15 cellular contexts compared by ENCODE assay signal in genomic region chr2:109722026-109722425, GRCh38.
DNase-seq lines count a peak whose midpoint lies in the region; ATAC-seq, FAIRE-seq and TF ChIP-seq lines count a peak whose summit lies in the region.
"Had no signal": no experiment of that assay in that cellular context is flagged by ENCODE, and none has a peak within 500 bp of the region (broad histone marks: within the 10 kb centered on the region; RNA-seq: fewer than 3 reads in every experiment).

No MANE protein-coding gene starts in this region.

- H3K27me3 ChIP-seq in bronchial epithelial cell (ENCODE audit: control insufficient read depth, insufficient read depth, low read length): no peaks in the 10 kb centered on the region
- H3K27me3 ChIP-seq in H7 (ENCODE audit: control insufficient read depth, insufficient read depth, low read length): no peaks in the 10 kb centered on the region
- H3K27me3 ChIP-seq: BLaER1 treated with 17β-estradiol and CSF1 and Interleukin-3, amounts not matched to agents 10 nM and 100 nM had no signal

- no peak for ATAC-seq in stimulated activated memory B cell treated with anti-CD40 and anti-IgM and Interleukin-4, amounts not matched to agents 10 μg/mL and 1 μg/mL and 100 μg/mL, for 72 hours
- ATAC-seq: naive thymus-derived CD4-positive, alpha-beta T cell; stimulated activated naive CD8-positive, alpha-beta T cell treated with anti-CD3 and anti-CD28 coated beads, Interleukin-15, Interleukin-2, amounts not matched to agents 100 U/mL and 50 U/mL, for 24 hours; T-cell had no signal

- intact Hi-C loops in kidney (cut with DNase I): no loop called here

- H3K27me3 Mint-ChIP-seq in stimulated activated memory B cell treated with anti-CD40 and anti-IgM and Interleukin-4, amounts not matched to agents 10 μg/mL and 1 μg/mL and 100 μg/mL, for 72 hours: peaks cover 13% of the 10 kb centered on the region

- no peaks in the 10 kb centered on the region for H3K36me3 Mint-ChIP-seq in stimulated activated memory B cell treated with anti-CD40 and anti-IgM and Interleukin-4, amounts not matched to agents 10 μg/mL and 1 μg/mL and 100 μg/mL, for 72 hours
- H3K36me3 Mint-ChIP-seq: T-cell had no signal

- H3K9me3 ChIP-seq in kidney (ENCODE audit: control insufficient read depth in 1 of 2, low read length in 2 of 2): no peaks in the 10 kb centered on the region

- H3K4me1 ChIP-seq in kidney (ENCODE audit: control insufficient read depth in 1 of 2, insufficient read depth in 1 of 2, low read depth in 1 of 2, low read length in 2 of 2): peaks cover 2 to 8% of the 10 kb centered on the region in 2 donors
- H3K4me1 ChIP-seq: BLaER1 treated with 17β-estradiol and CSF1 and Interleukin-3, amounts not matched to agents 10 nM and 100 nM had no signal

- peak; percentile 90 for FAIRE-seq in bronchial epithelial cell (lab: Jason Lieb, UNC)
- no peak for FAIRE-seq in kidney (lab: Jason Lieb, UNC)
- FAIRE-seq: frontal cortex had no signal

- TF ChIP-seq CTCF in bronchial epithelial cell (IDR thresholded peaks at IDR 0.05; ENCODE audit: insufficient read depth, low read length, severe bottlenecking) (no peak), kidney (IDR thresholded peaks at IDR 0.05; ENCODE audit: borderline replicate concordance, extremely low read depth, insufficient read depth) (no peak)

- H3K4me3 ChIP-seq in bronchial epithelial cell (ENCODE audit: low read depth, low read length) (no peak overlapping the region), kidney (ENCODE audit: low read length in 2 of 2) (no peak overlapping the region), H7 (ENCODE audit: insufficient read depth, low read depth, low read length) (no peak overlapping the region)
- H3K4me3 ChIP-seq: BLaER1 treated with 17β-estradiol and CSF1 and Interleukin-3, amounts not matched to agents 10 nM and 100 nM had no signal

- no peaks in the 10 kb centered on the region for H3K4me1 Mint-ChIP-seq in stimulated activated memory B cell treated with anti-CD40 and anti-IgM and Interleukin-4, amounts not matched to agents 10 μg/mL and 1 μg/mL and 100 μg/mL, for 72 hours
- H3K4me1 Mint-ChIP-seq: T-cell had no signal

- H3K9ac ChIP-seq in kidney (ENCODE audit: low read length in 2 of 2): no peak overlapping the region
- H3K9ac ChIP-seq: BLaER1 treated with 17β-estradiol and CSF1 and Interleukin-3, amounts not matched to agents 10 nM and 100 nM had no signal

- H3K27ac Mint-ChIP-seq in stimulated activated memory B cell treated with anti-CD40 and anti-IgM and Interleukin-4, amounts not matched to agents 10 μg/mL and 1 μg/mL and 100 μg/mL, for 72 hours: no peak overlapping the region
- H3K27ac Mint-ChIP-seq: naive thymus-derived CD4-positive, alpha-beta T cell; T-cell had no signal

- H3K9me3 Mint-ChIP-seq in stimulated activated memory B cell treated with anti-CD40 and anti-IgM and Interleukin-4, amounts not matched to agents 10 μg/mL and 1 μg/mL and 100 μg/mL, for 72 hours: peaks cover 7% of the 10 kb centered on the region

- no peak overlapping the region for H3K4me3 Mint-ChIP-seq in stimulated activated memory B cell treated with anti-CD40 and anti-IgM and Interleukin-4, amounts not matched to agents 10 μg/mL and 1 μg/mL and 100 μg/mL, for 72 hours
- H3K4me3 Mint-ChIP-seq: naive thymus-derived CD4-positive, alpha-beta T cell; T-cell had no signal

- peak; percentile 68 for DNase-seq in NCI-H2029 treated with DMSO at 0.1 percent for 48 hours (lab: John Stamatoyannopoulos, UW)
- peak; percentile 68 for DNase-seq in bronchial epithelial cell (ENCODE audit: low read depth)
- peak; percentile 84 for DNase-seq in kidney
- peak; percentile 30 for DNase-seq in renal cortical epithelial cell (ENCODE audit: low read depth)
- no peak for DNase-seq in RPMI8226
- no peak for DNase-seq in C1 segment of cervical spinal cord (lab: John Stamatoyannopoulos, UW)
- DNase-seq in H7: no peak
- DNase-seq: activated T-cell treated with anti-CD3 and anti-CD28 coated beads, Interleukin-2, amount 50 U/mL, for 48 hours; naive thymus-derived CD4-positive, alpha-beta T cell; NCI-H2227 treated with DMSO at 0.1 percent for 48 hours; stimulated activated naive CD8-positive, alpha-beta T cell treated with anti-CD3 and anti-CD28 coated beads, Interleukin-15, Interleukin-2, amounts not matched to agents 100 U/mL and 50 U/mL, for 24 hours; T-cell had no signal

- no peak overlapping the region for H3K27ac ChIP-seq in kidney (ENCODE audit: low read depth in 2 of 2, low read length in 2 of 2)
- H3K27ac ChIP-seq: BLaER1 treated with 17β-estradiol and CSF1 and Interleukin-3, amounts not matched to agents 10 nM and 100 nM had no signal

- H3K36me3 ChIP-seq in bronchial epithelial cell (ENCODE audit: control insufficient read depth, insufficient read depth, low read length) (no peaks in the 10 kb centered on the region), kidney (ENCODE audit: control insufficient read depth in 1 of 2, insufficient read depth in 2 of 2, low read length in 2 of 2) (no peaks in the 10 kb centered on the region), H7 (replicated peaks; ENCODE audit: control insufficient read depth, insufficient read depth, low read length) (no peaks in the 10 kb centered on the region)
- H3K36me3 ChIP-seq: BLaER1 treated with 17β-estradiol and CSF1 and Interleukin-3, amounts not matched to agents 10 nM and 100 nM had no signal

Comparison
In these comparisons a context has a peak if more than half of its experiments do, and no peak if none do; other contexts are left out.
1. DNase-seq: peak in NCI-H2029 treated with DMSO at 0.1 percent for 48 hours (single experiment), bronchial epithelial cell (single experiment), kidney (single experiment) and renal cortical epithelial cell (single experiment); none in RPMI8226 (single experiment), C1 segment of cervical spinal cord (0 of 14) and H7 (single experiment).